26 cellular contexts compared by ENCODE assay signal in the genomic region with DNA sequence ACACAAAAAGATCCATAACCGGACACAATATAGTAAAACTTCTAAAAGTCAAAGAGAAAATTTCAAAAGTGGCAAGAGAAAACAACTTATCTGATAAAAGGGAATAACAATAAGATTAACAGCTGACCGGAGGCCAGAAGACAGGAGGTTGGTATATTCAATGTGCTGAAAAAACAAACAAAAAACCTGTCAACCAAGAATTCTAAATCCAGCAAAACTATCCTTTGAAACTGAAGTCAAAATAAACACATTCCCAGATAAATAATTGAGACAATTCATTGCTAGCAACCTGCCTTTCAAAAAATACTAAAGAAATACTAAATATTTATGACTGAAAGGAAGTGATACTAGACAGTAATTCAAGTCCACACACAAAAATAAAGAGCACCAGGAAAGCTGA.
"Had no signal": no experiment of that assay in that cellular context is flagged by ENCODE, and none has a peak within 500 bp of the region (broad histone marks: within the 10 kb centered on the region; RNA-seq: fewer than 3 reads in every experiment).

No MANE protein-coding gene starts in this region.

- H3K4me2 ChIP-seq: neural progenitor cell had no signal

- H3K36me3 ChIP-seq: neural progenitor cell, ovary, right lobe of liver, sigmoid colon, suprapubic skin, tibial artery, transverse colon, upper lobe of right lung, uterus had no signal

- H3K9me3 ChIP-seq: ovary, right lobe of liver, suprapubic skin, testis, upper lobe of right lung, uterus had no signal

- H3K9ac ChIP-seq: neural progenitor cell, parathyroid adenoma had no signal

- H3K4me1 ChIP-seq: parathyroid adenoma, sigmoid colon, suprapubic skin, testis, tibial artery, transverse colon, uterus had no signal

- H3K27ac ChIP-seq: neural progenitor cell, ovary, parathyroid adenoma, psoas muscle, right lobe of liver, sigmoid colon, suprapubic skin, testis, tibial artery, transverse colon, upper lobe of right lung, uterus had no signal

- ATAC-seq: natural killer cell; psoas muscle; right cardiac atrium; right lobe of liver; stimulated activated memory B cell treated with anti-CD40 and anti-IgM and Interleukin-4, amounts not matched to agents 10 μg/mL and 1 μg/mL and 100 μg/mL, for 72 hours; stimulated activated naive CD8-positive, alpha-beta T cell treated with anti-CD3 and anti-CD28 coated beads, Interleukin-15, amount 100 ng/mL, for 72 hours; stimulated activated naive CD8-positive, alpha-beta T cell treated with anti-CD3 and anti-CD28 coated beads, Interleukin-15, Interleukin-2, amounts not matched to agents 100 U/mL and 50 U/mL, for 24 hours; upper lobe of right lung had no signal

- DNase-seq: natural killer cell; occipital lobe; ovary; posterior cingulate gyrus; psoas muscle; right cardiac atrium; right lobe of liver; sigmoid colon; small intestine; stimulated activated CD4-positive, alpha-beta T cell treated with anti-CD3 and anti-CD28 coated beads, Interleukin-15, amount 100 ng/mL, for 24 hours; stimulated activated CD4-positive, alpha-beta T cell treated with anti-CD3 and anti-CD28 coated beads, Interleukin-4, amount 100 ng/mL, for 1 hour; stimulated activated CD4-positive, alpha-beta T cell treated with anti-CD3 and anti-CD28 coated beads, Interleukin-4, amount 100 ng/mL, for 4 hours; stimulated activated CD8-positive, alpha-beta memory T cell treated with anti-CD3 and anti-CD28 coated beads, Interleukin-4, amount 100 ng/mL, for 48 hours; stimulated activated naive CD4-positive, alpha-beta T cell; stimulated activated naive CD8-positive, alpha-beta T cell treated with anti-CD3 and anti-CD28 coated beads, Interleukin-15, amount 100 ng/mL, for 72 hours; stimulated activated naive CD8-positive, alpha-beta T cell treated with anti-CD3 and anti-CD28 coated beads, Interleukin-15, Interleukin-2, amounts not matched to agents 100 U/mL and 50 U/mL, for 24 hours; substantia nigra; testis; tibial artery; transverse colon; upper lobe of right lung; uterus had no signal

- H2AFZ ChIP-seq: neural progenitor cell, parathyroid adenoma had no signal

- H3K4me3 ChIP-seq: neural progenitor cell, ovary, psoas muscle, right lobe of liver, sigmoid colon, suprapubic skin, testis, tibial artery, transverse colon, upper lobe of right lung, uterus had no signal

- H3K27me3 ChIP-seq: neural progenitor cell, ovary, right lobe of liver, sigmoid colon, suprapubic skin, testis, tibial artery, transverse colon, upper lobe of right lung, uterus had no signal
